24 cellular contexts compared by ENCODE assay signal in the genomic region with DNA sequence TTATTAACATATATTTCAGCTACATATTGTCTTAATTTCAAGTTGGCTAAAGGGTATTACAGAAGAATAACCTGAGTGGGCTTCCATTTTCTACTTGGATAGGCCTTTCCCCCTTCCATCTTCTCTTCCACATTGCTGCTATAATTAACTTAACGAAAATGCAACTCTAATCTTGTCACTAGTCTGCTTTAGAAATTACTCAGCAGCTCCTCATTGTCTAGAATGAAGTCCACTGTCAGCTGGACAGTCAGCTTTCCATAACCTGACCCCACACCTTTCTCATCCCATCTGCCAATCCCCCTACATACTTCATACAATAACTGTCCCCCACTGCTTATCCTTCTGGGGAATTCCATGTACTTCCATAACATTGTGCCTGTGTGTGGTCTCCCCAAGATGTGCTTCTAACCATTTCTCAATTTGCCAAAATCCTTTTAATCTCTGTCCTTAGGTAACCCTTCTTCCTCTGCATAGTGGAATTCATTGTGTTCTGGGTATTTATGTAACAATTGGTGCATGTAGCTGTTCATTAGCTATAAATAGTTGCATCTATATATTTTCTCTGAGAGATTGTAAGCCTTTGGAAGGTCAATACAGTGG. TPM values are rescaled to one million over a fixed set of nuclear protein-coding genes. Genes with fewer than 3 reads are reported as not detected.
"Had no signal": no experiment of that assay in that cellular context is flagged by ENCODE, and none has a peak within 500 bp of the region (broad histone marks: within the 10 kb centered on the region; RNA-seq: fewer than 3 reads in every experiment).

No MANE protein-coding gene starts in this region.

- DNase-seq: activated CD4-positive, alpha-beta T cell treated with anti-CD3 and anti-CD28 coated beads for 48 hours; activated CD4-positive, CD25-positive, alpha-beta regulatory T cell; activated CD8-positive, alpha-beta T cell treated with anti-CD3 and anti-CD28 coated beads for 36 hours; activated naive CD4-positive, alpha-beta T cell treated with Interleukin-2 at 50 U/mL for 16 hours; activated naive CD8-positive, alpha-beta T cell treated with anti-CD3 and anti-CD28 coated beads, Interleukin-2, amount 50 U/mL, for 24 hours; activated T-cell treated with anti-CD3 and anti-CD28 coated beads, Interleukin-2, amount 50 U/mL, for 1 hour; aorta; brain microvascular endothelial cell; central memory CD4-positive, alpha-beta T cell; dorsolateral prefrontal cortex; foreskin keratinocyte; lower lobe of right lung; natural killer cell; sigmoid colon; stimulated activated CD4-positive, alpha-beta T cell treated with anti-CD3 and anti-CD28 coated beads, Interleukin-4, amount 100 ng/mL, for 24 hours; upper lobe of left lung had no signal

- H3K4me3 Mint-ChIP-seq: activated CD8-positive, alpha-beta T cell treated with anti-CD3 and anti-CD28 coated beads for 36 hours; activated naive CD8-positive, alpha-beta T cell treated with anti-CD3 and anti-CD28 coated beads, Interleukin-2, amount 50 U/mL, for 24 hours; activated T-helper 17 cell treated with anti-CD3 and anti-CD28 coated beads, Interleukin-2, amount 50 U/mL, for 72 hours; natural killer cell; stimulated activated effector memory CD8-positive, alpha-beta T cell treated with anti-CD3 and anti-CD28 coated beads, Interleukin-12 subunit alpha, Interleukin-12 subunit beta, amount 100 ng/mL, for 72 hours had no signal

- H3K9me3 ChIP-seq: lower lobe of right lung, neutrophil, sigmoid colon, thoracic aorta, upper lobe of left lung had no signal

- H3K4me1 ChIP-seq: parathyroid adenoma had no signal

- H3K79me2 ChIP-seq: parathyroid adenoma had no signal

- H3K27me3 Mint-ChIP-seq: activated CD8-positive, alpha-beta T cell treated with anti-CD3 and anti-CD28 coated beads for 36 hours; activated naive CD8-positive, alpha-beta T cell treated with anti-CD3 and anti-CD28 coated beads, Interleukin-2, amount 50 U/mL, for 24 hours; activated T-helper 17 cell treated with anti-CD3 and anti-CD28 coated beads, Interleukin-2, amount 50 U/mL, for 72 hours had no signal

- H3K9me3 Mint-ChIP-seq: activated CD8-positive, alpha-beta T cell treated with anti-CD3 and anti-CD28 coated beads for 36 hours; activated naive CD8-positive, alpha-beta T cell treated with anti-CD3 and anti-CD28 coated beads, Interleukin-2, amount 50 U/mL, for 24 hours; activated T-helper 17 cell treated with anti-CD3 and anti-CD28 coated beads, Interleukin-2, amount 50 U/mL, for 72 hours; natural killer cell; stimulated activated effector memory CD8-positive, alpha-beta T cell treated with anti-CD3 and anti-CD28 coated beads, Interleukin-12 subunit alpha, Interleukin-12 subunit beta, amount 100 ng/mL, for 72 hours had no signal

- H3K27ac ChIP-seq: brain microvascular endothelial cell, dorsolateral prefrontal cortex, foreskin keratinocyte, lower lobe of right lung, neutrophil, parathyroid adenoma, sigmoid colon, thoracic aorta, upper lobe of left lung had no signal

- H3K36me3 Mint-ChIP-seq: natural killer cell; stimulated activated effector memory CD8-positive, alpha-beta T cell treated with anti-CD3 and anti-CD28 coated beads, Interleukin-12 subunit alpha, Interleukin-12 subunit beta, amount 100 ng/mL, for 72 hours had no signal

- H2AFZ ChIP-seq: parathyroid adenoma had no signal

- H3K27ac Mint-ChIP-seq: activated CD8-positive, alpha-beta T cell treated with anti-CD3 and anti-CD28 coated beads for 36 hours; activated naive CD8-positive, alpha-beta T cell treated with anti-CD3 and anti-CD28 coated beads, Interleukin-2, amount 50 U/mL, for 24 hours; activated T-helper 17 cell treated with anti-CD3 and anti-CD28 coated beads, Interleukin-2, amount 50 U/mL, for 72 hours; natural killer cell; stimulated activated effector memory CD8-positive, alpha-beta T cell treated with anti-CD3 and anti-CD28 coated beads, Interleukin-12 subunit alpha, Interleukin-12 subunit beta, amount 100 ng/mL, for 72 hours had no signal

- H3K27me3 ChIP-seq: brain microvascular endothelial cell, dorsolateral prefrontal cortex, foreskin keratinocyte, sigmoid colon, upper lobe of left lung had no signal

- H3K4me3 ChIP-seq: dorsolateral prefrontal cortex, lower lobe of right lung, sigmoid colon, thoracic aorta, upper lobe of left lung had no signal

- H3K36me3 ChIP-seq: brain microvascular endothelial cell, lower lobe of right lung, neutrophil, sigmoid colon, thoracic aorta, upper lobe of left lung had no signal

- H3K9ac ChIP-seq: parathyroid adenoma had no signal

- FAIRE-seq: colon, keratinocyte had no signal

RNA-seq across cellular contexts. Expression of a gene that starts 4.8 kb away (rescaled TPM):
- total RNA-seq: mesenteric fat pad had no signal
